In the genomic region with DNA sequence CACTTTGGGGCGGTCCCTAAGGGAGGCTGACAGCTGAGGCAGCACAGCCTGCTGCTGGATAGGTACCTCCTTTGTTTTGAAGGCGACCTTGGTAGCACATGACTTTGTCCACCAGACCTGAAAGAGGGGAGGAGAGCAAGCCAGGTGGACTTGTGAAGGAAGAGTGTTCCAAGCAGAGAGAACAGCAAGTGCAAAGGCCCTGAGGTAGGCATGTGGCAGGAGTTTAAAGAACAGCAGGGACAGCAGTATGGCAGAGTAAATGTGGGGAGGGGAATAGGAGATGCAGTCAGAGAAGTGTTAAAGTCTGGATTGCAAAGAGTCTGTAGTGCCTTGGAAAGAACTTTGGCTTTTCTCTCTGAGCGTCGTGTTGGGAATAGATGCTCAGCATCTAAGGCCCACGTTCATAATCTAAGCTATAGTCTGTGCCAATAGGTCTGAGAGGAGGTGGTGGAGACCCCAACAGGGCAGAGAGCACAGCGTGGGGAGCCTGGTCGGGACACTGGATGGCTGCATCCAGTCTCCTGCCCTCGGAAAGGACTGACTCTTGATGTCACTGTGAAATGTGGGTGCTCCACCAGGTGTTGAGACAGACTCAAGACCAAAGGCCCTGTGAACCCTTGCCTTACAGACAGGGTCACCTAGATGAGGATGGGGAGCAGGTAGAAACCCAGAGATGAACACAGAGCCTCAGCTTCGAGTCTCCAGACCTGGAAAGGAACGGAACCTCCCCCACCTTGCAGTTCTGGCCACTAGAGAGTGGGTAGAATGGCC, we compare ENCODE assay signal across 21 cellular contexts.
DNase-seq lines count a peak whose midpoint lies in the region; ATAC-seq and TF ChIP-seq lines count a peak whose summit lies in the region.
"Had no signal": no experiment of that assay in that cellular context is flagged by ENCODE, and none has a peak within 500 bp of the region (broad histone marks: within the 10 kb centered on the region; RNA-seq: fewer than 3 reads in every experiment).

No MANE protein-coding gene starts in this region.

- TF ChIP-seq POLR2A in spleen (IDR thresholded peaks at IDR 0.05) (no peak), uterus (IDR thresholded peaks at IDR 0.05) (no peak)

- intact Hi-C loops in spleen (cut with DNase I; ENCODE audit: low total_unique reads) (no loop called here), uterus (cut with DNase I; ENCODE audit: low total_unique reads) (no loop called here)

- H3K9me3 Mint-ChIP-seq in glutamatergic neuron (ENCODE audit: unreplicated experiment): peaks cover 2% of the 10 kb centered on the region
- H3K9me3 Mint-ChIP-seq: CD8-positive, alpha-beta T cell had no signal

- H3K27me3 ChIP-seq in spleen (replicated peaks in 1 of 7) (no peaks in the 10 kb centered on the region), uterus (no peaks in the 10 kb centered on the region)
- H3K27me3 ChIP-seq: BLaER1 had no signal

- H3K27me3 Mint-ChIP-seq in T-helper 17 cell (no peaks in the 10 kb centered on the region), glutamatergic neuron (ENCODE audit: unreplicated experiment) (peaks cover 4% of the 10 kb centered on the region)

- no peak for ATAC-seq in T-helper 17 cell
- ATAC-seq: A549; CD8-positive, alpha-beta T cell; GM12878 had no signal

- H3K4me3 Mint-ChIP-seq in T-helper 17 cell: no peak overlapping the region
- H3K4me3 Mint-ChIP-seq in glutamatergic neuron (ENCODE audit: unreplicated experiment): no peak overlapping the region
- H3K4me3 Mint-ChIP-seq: CD14-positive monocyte had no signal

- H3K27ac Mint-ChIP-seq in T-helper 17 cell (peak overlapping the region; percentile 81), glutamatergic neuron (ENCODE audit: unreplicated experiment) (peak overlapping the region; percentile 13)
- H3K27ac Mint-ChIP-seq: CD14-positive monocyte had no signal

- peaks cover 36% of the 10 kb centered on the region for H3K4me1 Mint-ChIP-seq in T-helper 17 cell
- H3K4me1 Mint-ChIP-seq in glutamatergic neuron (ENCODE audit: low read depth, unreplicated experiment): peaks cover 2% of the 10 kb centered on the region
- H3K4me1 Mint-ChIP-seq: CD14-positive monocyte had no signal

- 86 to 95% (median 91%) methylated on average over 10 of the region's 10 CpGs for WGBS in spleen, 5 donors

- TF ChIP-seq CTCF in glutamatergic neuron (IDR thresholded peaks at IDR 0.05; ENCODE audit: partially characterized antibody, unreplicated experiment): no peak
- TF ChIP-seq CTCF in spleen (IDR thresholded peaks at IDR 0.05 in 8 of 11, conservative IDR thresholded peaks at IDR 0.05 in 3 of 11): no peak
- no peak for TF ChIP-seq CTCF in uterus (IDR thresholded peaks at IDR 0.05)

- H3K4me3 ChIP-seq in spleen (no peak overlapping the region), uterus (no peak overlapping the region)
- H3K4me3 ChIP-seq: A549, BLaER1, GM12878, HAP-1 had no signal

- H3K4me1 ChIP-seq in spleen (no peaks in the 10 kb centered on the region), uterus (no peaks in the 10 kb centered on the region)
- H3K4me1 ChIP-seq: A549, BLaER1, HAP-1 had no signal

- H3K36me3 Mint-ChIP-seq in T-helper 17 cell (ENCODE audit: low read depth) (no peaks in the 10 kb centered on the region), glutamatergic neuron (ENCODE audit: unreplicated experiment) (no peaks in the 10 kb centered on the region)
- H3K36me3 Mint-ChIP-seq: CD14-positive monocyte; CD8-positive, alpha-beta T cell had no signal

- H3K9me3 ChIP-seq in T-helper 17 cell (ENCODE audit: control insufficient read depth, low read length, poor library complexity, severe bottlenecking) (no peaks in the 10 kb centered on the region), spleen (no peaks in the 10 kb centered on the region), uterus (no peaks in the 10 kb centered on the region)
- H3K9me3 ChIP-seq: A549, BLaER1, HAP-1 had no signal

- no peak overlapping the region for H3K27ac ChIP-seq in spleen
- H3K27ac ChIP-seq in uterus: no peak overlapping the region
- H3K27ac ChIP-seq: 22Rv1, A549, BLaER1, HL-60 had no signal

- H3K36me3 ChIP-seq in spleen (no peaks in the 10 kb centered on the region), uterus (no peaks in the 10 kb centered on the region)
- H3K36me3 ChIP-seq: BLaER1, HAP-1 had no signal

- DNase-seq in NCI-H82 (lab: John Stamatoyannopoulos, UW) (peak; percentile 45), NCI-H82 treated with DMSO at 0.1 percent for 48 hours (lab: John Stamatoyannopoulos, UW; ENCODE audit: unreplicated experiment) (no peak), T-helper 17 cell (no peak), glutamatergic neuron (no peak), spleen (peak; percentile 58), uterus (no peak), NCI-H1092 (lab: John Stamatoyannopoulos, UW) (no peak), cerebellum (ENCODE audit: low spot score) (no peak)
- DNase-seq: CD8-positive, alpha-beta T cell; COR-L47; DMS 273 treated with DMSO at 0.1 percent for 48 hours; DMS53; DND-41; EL had no signal

Comparison
In these comparisons a context has a peak if more than half of its experiments do, and no peak if none do; other contexts are left out.
1. DNase-seq: peak in NCI-H82 (single experiment) and spleen (single experiment); none in NCI-H82 treated with DMSO at 0.1 percent for 48 hours (single experiment), T-helper 17 cell (0 of 3), glutamatergic neuron (single experiment), uterus (0 of 2), NCI-H1092 (single experiment) and cerebellum (single experiment).